Comparison of ENCODE assay signal across 8 cellular contexts in the genomic region with DNA sequence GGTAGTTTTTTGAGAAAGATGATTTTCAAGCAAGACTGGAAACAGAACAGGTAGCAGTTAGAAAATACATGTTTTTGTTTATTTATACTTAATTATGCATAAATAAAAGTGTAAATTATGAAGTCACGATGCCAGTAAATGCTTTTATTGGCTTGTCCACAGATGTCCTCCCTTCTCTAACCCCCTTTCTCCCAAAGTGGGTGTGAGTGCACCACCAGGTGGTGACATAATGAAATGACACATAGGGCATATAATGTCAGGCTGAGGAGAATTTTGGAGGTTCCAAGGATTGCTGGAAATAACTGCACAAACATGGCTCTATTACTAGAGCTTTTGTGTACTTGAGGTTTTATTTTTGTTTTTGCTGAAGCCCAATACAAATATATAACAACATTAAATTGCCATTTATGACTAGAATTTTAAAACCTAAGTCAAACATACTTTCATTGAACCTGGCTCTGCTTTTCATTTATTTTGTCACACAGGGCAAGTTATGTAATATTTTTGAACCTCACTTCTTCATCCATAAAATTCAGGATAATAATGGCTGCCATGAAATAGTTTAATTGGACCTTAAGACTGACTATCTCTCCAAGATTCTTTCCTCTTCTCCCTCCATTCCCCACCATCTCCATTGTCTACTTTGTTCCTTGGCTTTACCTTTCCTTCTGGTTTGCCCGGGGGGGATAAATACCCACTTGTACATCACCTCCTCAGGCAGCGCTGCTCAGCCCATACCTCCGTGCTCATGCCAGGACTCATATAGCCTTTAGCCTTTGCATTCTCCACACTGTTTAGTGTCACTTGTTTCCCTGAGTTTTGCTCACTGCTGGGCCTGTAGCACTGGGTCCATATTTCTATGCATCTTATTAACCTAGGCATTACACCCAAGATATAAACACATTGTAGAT.
DNase-seq lines count a peak whose midpoint lies in the region; ATAC-seq, FAIRE-seq and TF ChIP-seq lines count a peak whose summit lies in the region.

No MANE protein-coding gene starts in this region.

- TF ChIP-seq RAD21 in HepG2 (CRISPR knock-in tag; IDR thresholded peaks at IDR 0.05): no peak

- no peaks in the 10 kb centered on the region for H4K20me1 ChIP-seq in HepG2 (ENCODE audit: insufficient read depth, low read length)

- in situ Hi-C loops in HepG2 (cut with HindIII; ENCODE audit: extremely low pct_ligation_motif_present, low pct_unique_long_range_greater_than_20kb): no loop called here

- no peak overlapping the region for H2AFZ ChIP-seq in HepG2 (ENCODE audit: low read length)

- ATAC-seq in GM21737 (IDR thresholded peaks at IDR 0.05; ENCODE audit: unreplicated experiment): peak; percentile 84
- ATAC-seq in HepG2: 0 out of 3 replicates have a peak, but pooled peaks have one; percentile 51

- WGBS in HepG2 (ENCODE audit: low lambda C conversion rate): 66% methylated on average over 4 of the region's 4 CpGs

- H3K27me3 Mint-ChIP-seq in activated CD4-positive, alpha-beta T cell treated with anti-CD3 and anti-CD28 coated beads, Interleukin-2, amount 10 ng/mL, durations not matched to agents 7 days and 5 days: peaks cover 6% of the 10 kb centered on the region

- H3K9me3 ChIP-seq in adipocyte (ENCODE audit: control insufficient read depth, low read length) (no peaks in the 10 kb centered on the region), HepG2 (ENCODE audit: low read length) (no peaks in the 10 kb centered on the region)

- no peak for TF ChIP-seq EP300 in HepG2 (IDR thresholded peaks at IDR 0.05; ENCODE audit: low read depth in 2 of 2, low read length in 2 of 2)
- TF ChIP-seq EP300 in HepG2 (CRISPR knock-in tag; IDR thresholded peaks at IDR 0.05; ENCODE audit: borderline replicate concordance): no peak

- H3K9me3 Mint-ChIP-seq in activated CD4-positive, alpha-beta T cell treated with anti-CD3 and anti-CD28 coated beads, Interleukin-2, amount 10 ng/mL, durations not matched to agents 7 days and 5 days: no peaks in the 10 kb centered on the region

- no peaks in the 10 kb centered on the region for H3K27me3 ChIP-seq in adipocyte (replicated peaks; ENCODE audit: control insufficient read depth, insufficient read depth, low read length)
- H3K27me3 ChIP-seq in HepG2 (ENCODE audit: control insufficient read depth in 1 of 2, insufficient read depth in 2 of 2, low read length in 2 of 2): no peaks in the 10 kb centered on the region

- H3K36me3 ChIP-seq in adipocyte (ENCODE audit: control insufficient read depth, insufficient read depth, low read length, severe bottlenecking): no peaks in the 10 kb centered on the region
- no peaks in the 10 kb centered on the region for H3K36me3 ChIP-seq in HepG2 (replicated peaks in 1 of 2; ENCODE audit: control insufficient read depth in 1 of 2, insufficient read depth in 2 of 2, low read length in 2 of 2)

- H3K4me3 Mint-ChIP-seq in activated CD4-positive, alpha-beta T cell treated with anti-CD3 and anti-CD28 coated beads, Interleukin-2, amount 10 ng/mL, durations not matched to agents 7 days and 5 days: no peak overlapping the region

- TF ChIP-seq CTCF in HepG2 (CRISPR knock-in tag; IDR thresholded peaks at IDR 0.05): peak; percentile 64

- no peak overlapping the region for H3K4me3 ChIP-seq in adipocyte (ENCODE audit: low read length)
- H3K4me3 ChIP-seq in HepG2 (replicated peaks in 1 of 3; ENCODE audit: insufficient read depth in 1 of 3, low read depth in 2 of 3, low read length in 3 of 3): no peak overlapping the region

- H3K9ac ChIP-seq in adipocyte (ENCODE audit: low read length): no peak overlapping the region
- no peak overlapping the region for H3K9ac ChIP-seq in HepG2 (ENCODE audit: insufficient read depth, low read depth, low read length)

- H3K4me2 ChIP-seq in HepG2 (ENCODE audit: low read depth, low read length): no peak overlapping the region

- no peak overlapping the region for H3K27ac Mint-ChIP-seq in activated CD4-positive, alpha-beta T cell treated with anti-CD3 and anti-CD28 coated beads, Interleukin-2, amount 10 ng/mL, durations not matched to agents 7 days and 5 days

- H3K36me3 Mint-ChIP-seq in activated CD4-positive, alpha-beta T cell treated with anti-CD3 and anti-CD28 coated beads, Interleukin-2, amount 10 ng/mL, durations not matched to agents 7 days and 5 days (ENCODE audit: low read depth): no peaks in the 10 kb centered on the region

- FAIRE-seq in HepG2 (lab: Jason Lieb, UNC): no peak

- intact Hi-C loops in HepG2 (cut with micrococcal nuclease; ENCODE audit: unreplicated experiment): loop anchor here (5.0 kb wide), 1 partner anchor 217 kb away; no protein-coding TSS in a partner anchor

- no TSS peak for BruUV-seq in HepG2 (replicated peaks; lab: Mats Ljungman, UMichigan)

- POLR2A ChIA-PET in activated CD4-positive, alpha-beta T cell treated with anti-CD3 and anti-CD28 coated beads, Interleukin-2, amount 10 ng/mL, durations not matched to agents 7 days and 5 days (lab: Charles Lee): no interaction called here
- POLR2A ChIA-PET in HepG2 (lab: Yijun Ruan, JAX): no interaction called here

- peak; percentile 9 for DNase-seq in activated CD4-positive, alpha-beta T cell treated with anti-CD3 and anti-CD28 coated beads, Interleukin-2, amount 10 ng/mL, durations not matched to agents 7 days and 5 days
- no peak for DNase-seq in activated CD4-positive, alpha-beta T cell treated with anti-CD3 and anti-CD28 coated beads, Interleukin-2, amount 50 U/mL, for 4 hours
- peak; percentile 3 for DNase-seq in NCI-H1092 treated with DMSO at 0.1 percent for 48 hours (lab: John Stamatoyannopoulos, UW)
- peak; percentile 45 for DNase-seq in adipocyte (ENCODE audit: low read depth)
- peak; percentile 15 for DNase-seq in HepG2 (ENCODE audit: low spot score)
- no peak for DNase-seq in MV-4-11 (lab: John Stamatoyannopoulos, UW)
- DNase-seq in DMS79 (lab: John Stamatoyannopoulos, UW): no peak

- no peak overlapping the region for H3K27ac ChIP-seq in HepG2 (ENCODE audit: extremely low read length, insufficient read depth, low read length)

- H3K4me1 Mint-ChIP-seq in activated CD4-positive, alpha-beta T cell treated with anti-CD3 and anti-CD28 coated beads, Interleukin-2, amount 10 ng/mL, durations not matched to agents 7 days and 5 days: no peaks in the 10 kb centered on the region

- no peak for TF ChIP-seq POLR2A in HepG2 (IDR thresholded peaks at IDR 0.05; ENCODE audit: insufficient read depth in 1 of 2, low read depth in 2 of 2, low read length in 2 of 2)

- H3K4me1 ChIP-seq in adipocyte (ENCODE audit: control insufficient read depth, insufficient read depth, low read length) (peaks cover 3% of the 10 kb centered on the region), HepG2 (ENCODE audit: insufficient read depth, low read length) (no peaks in the 10 kb centered on the region)

- H3K79me2 ChIP-seq in HepG2 (ENCODE audit: insufficient read depth, low read length): no peaks in the 10 kb centered on the region

- CTCF ChIA-PET in activated CD4-positive, alpha-beta T cell treated with anti-CD3 and anti-CD28 coated beads, Interleukin-2, amount 10 ng/mL, durations not matched to agents 7 days and 5 days (lab: Charles Lee): interaction anchor here (0.9 kb wide), 1 partner anchor 60 kb away, joined by 3 read pairs; no protein-coding TSS in a partner anchor
- CTCF ChIA-PET in HepG2 (lab: Yijun Ruan, JAX; ENCODE audit: low intra/inter-chr PET ratio, low total read pairs): no interaction called here

TF ChIP-seq in HepG2, 621 proteins besides CTCF, POLR2A, EP300 and RAD21:
- TF ChIP-seq STAG1 (CRISPR knock-in tag; IDR thresholded peaks at IDR 0.05) (peak; percentile 57), SMC3 (IDR thresholded peaks at IDR 0.05; ENCODE audit: low read length) (peak; percentile 19; the same call in 1 of the 2 replicates)
- TF ChIP-seq, protein P1, sequence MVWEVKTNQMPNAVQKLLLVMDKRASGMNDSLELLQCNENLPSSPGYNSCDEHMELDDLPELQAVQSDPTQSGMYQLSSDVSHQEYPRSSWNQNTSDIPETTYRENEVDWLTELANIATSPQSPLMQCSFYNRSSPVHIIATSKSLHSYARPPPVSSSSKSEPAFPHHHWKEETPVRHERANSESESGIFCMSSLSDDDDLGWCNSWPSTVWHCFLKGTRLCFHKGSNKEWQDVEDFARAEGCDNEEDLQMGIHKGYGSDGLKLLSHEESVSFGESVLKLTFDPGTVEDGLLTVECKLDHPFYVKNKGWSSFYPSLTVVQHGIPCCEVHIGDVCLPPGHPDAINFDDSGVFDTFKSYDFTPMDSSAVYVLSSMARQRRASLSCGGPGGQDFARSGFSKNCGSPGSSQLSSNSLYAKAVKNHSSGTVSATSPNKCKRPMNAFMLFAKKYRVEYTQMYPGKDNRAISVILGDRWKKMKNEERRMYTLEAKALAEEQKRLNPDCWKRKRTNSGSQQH (CRISPR knock-in tag; IDR thresholded peaks at IDR 0.05; ENCODE audit: low read depth): no peak
- TF ChIP-seq, protein P2, sequence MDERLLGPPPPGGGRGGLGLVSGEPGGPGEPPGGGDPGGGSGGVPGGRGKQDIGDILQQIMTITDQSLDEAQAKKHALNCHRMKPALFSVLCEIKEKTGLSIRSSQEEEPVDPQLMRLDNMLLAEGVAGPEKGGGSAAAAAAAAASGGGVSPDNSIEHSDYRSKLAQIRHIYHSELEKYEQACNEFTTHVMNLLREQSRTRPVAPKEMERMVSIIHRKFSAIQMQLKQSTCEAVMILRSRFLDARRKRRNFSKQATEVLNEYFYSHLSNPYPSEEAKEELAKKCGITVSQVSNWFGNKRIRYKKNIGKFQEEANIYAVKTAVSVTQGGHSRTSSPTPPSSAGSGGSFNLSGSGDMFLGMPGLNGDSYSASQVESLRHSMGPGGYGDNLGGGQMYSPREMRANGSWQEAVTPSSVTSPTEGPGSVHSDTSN (CRISPR knock-in tag; IDR thresholded peaks at IDR 0.05): no peak

Comparison
In these comparisons a context has a peak if more than half of its experiments do, and no peak if none do; other contexts are left out.
1. DNase-seq: peak in activated CD4-positive, alpha-beta T cell treated with anti-CD3 and anti-CD28 coated beads, Interleukin-2, amount 10 ng/mL, durations not matched to agents 7 days and 5 days (single experiment), NCI-H1092 treated with DMSO at 0.1 percent for 48 hours (single experiment), adipocyte (single experiment) and HepG2 (single experiment); none in activated CD4-positive, alpha-beta T cell treated with anti-CD3 and anti-CD28 coated beads, Interleukin-2, amount 50 U/mL, for 4 hours (0 of 2), MV-4-11 (single experiment) and DMS79 (single experiment).